ENCODE assay signal across 1 cellular context in genomic region chr19:33486407-33486806, GRCh38.
TF ChIP-seq lines count a peak whose summit lies in the region.

No MANE protein-coding gene starts in this region.

TF ChIP-seq in HepG2, 621 proteins besides CTCF, POLR2A, EP300 and RAD21:
- TF ChIP-seq ZNF776 (CRISPR knock-in tag; IDR thresholded peaks at IDR 0.05) (no peak), ZNF562 (CRISPR knock-in tag; IDR thresholded peaks at IDR 0.05; ENCODE audit: borderline replicate concordance) (no peak), ZNF770 (CRISPR knock-in tag; IDR thresholded peaks at IDR 0.05) (no peak), AFF4 (CRISPR knock-in tag; IDR thresholded peaks at IDR 0.05) (no peak), THAP7 (CRISPR knock-in tag; IDR thresholded peaks at IDR 0.05) (no peak), KIAA2018 (CRISPR knock-in tag; IDR thresholded peaks at IDR 0.05; ENCODE audit: borderline replicate concordance) (no peak), ZNF839 (CRISPR knock-in tag; IDR thresholded peaks at IDR 0.05; ENCODE audit: borderline replicate concordance) (no peak), NFIC (IDR thresholded peaks at IDR 0.05; ENCODE audit: low read length) (no peak), BRF2 (CRISPR knock-in tag; IDR thresholded peaks at IDR 0.05) (no peak), ZBTB7B (CRISPR knock-in tag; IDR thresholded peaks at IDR 0.05) (no peak), GATAD1 (CRISPR knock-in tag; IDR thresholded peaks at IDR 0.05) (no peak)
